Comparison of ENCODE assay signal across 25 cellular contexts in genomic region chr21:18460979-18461378, GRCh38. TPM values are rescaled to one million over a fixed set of nuclear protein-coding genes. Genes with fewer than 3 reads are reported as not detected.
A peak's percentile ranks its signal among the peaks of the same experiment; 100 is the strongest.
DNase-seq lines count a peak whose midpoint lies in the region; ATAC-seq and TF ChIP-seq lines count a peak whose summit lies in the region.
"Had no signal": no experiment of that assay in that cellular context is flagged by ENCODE, and none has a peak within 500 bp of the region (broad histone marks: within the 10 kb centered on the region; RNA-seq: fewer than 3 reads in every experiment).

No MANE protein-coding gene starts in this region.

- H3K27ac Mint-ChIP-seq in stimulated activated naive B cell treated with anti-CD40 and anti-IgM and Interleukin-4, amounts not matched to agents 10 μg/mL and 1 μg/mL and 100 μg/mL, for 72 hours, result no peak overlapping the region
- H3K27ac Mint-ChIP-seq in T-cell, result no peak overlapping the region
- H3K27ac Mint-ChIP-seq: activated naive CD4-positive, alpha-beta T cell treated with anti-CD3 and anti-CD28 coated beads, Interleukin-2, amount 50 U/mL, for 72 hours; activated T-cell treated with anti-CD3 and anti-CD28 coated beads, Interleukin-2, amount 50 U/mL, for 72 hours; CD4-positive, alpha-beta memory T cell had no signal

- peaks cover 11% of the 10 kb centered on the region for H3K4me1 ChIP-seq in Karpas-422 (ENCODE audit: low read length)
- H3K4me1 ChIP-seq in OCI-LY3 (ENCODE audit: low read length), result peaks cover 13% of the 10 kb centered on the region
- H3K4me1 ChIP-seq: lower lobe of right lung, suprapubic skin, uterus had no signal

- H3K9me3 ChIP-seq in Karpas-422 (ENCODE audit: low read length) (peaks cover 17% of the 10 kb centered on the region; the same call in 1 of the 2 replicates), OCI-LY3 (ENCODE audit: insufficient read depth, low read length) (no peaks in the 10 kb centered on the region; the same call in 1 of the 2 replicates)
- H3K9me3 ChIP-seq: lower lobe of right lung, SK-N-SH, suprapubic skin, uterus had no signal

- H4K20me1 ChIP-seq in Karpas-422 (ENCODE audit: insufficient read depth, low read depth, low read length) (no peaks in the 10 kb centered on the region), OCI-LY3 (ENCODE audit: insufficient read depth, low read length) (no peaks in the 10 kb centered on the region)

- H3K79me2 ChIP-seq in Karpas-422 (ENCODE audit: low read length) (no peaks in the 10 kb centered on the region), OCI-LY3 (ENCODE audit: low read length) (no peaks in the 10 kb centered on the region)

- TF ChIP-seq CTCF in OCI-LY3 (IDR thresholded peaks at IDR 0.05; ENCODE audit: low read depth, low read length), result no peak

- H3K9ac ChIP-seq in Karpas-422 (ENCODE audit: low read length) (no peak overlapping the region), OCI-LY3 (ENCODE audit: low read length) (no peak overlapping the region)
- H3K9ac ChIP-seq: SK-N-SH had no signal

- no peak overlapping the region for H3K4me3 ChIP-seq in Karpas-422 (ENCODE audit: low read length)
- H3K4me3 ChIP-seq in OCI-LY3 (ENCODE audit: low read length), result no peak overlapping the region
- H3K4me3 ChIP-seq: lower lobe of right lung, suprapubic skin, uterus had no signal

- CTCF ChIA-PET in T-cell (lab: Charles Lee), result no interaction called here

- peaks cover 5 to 14% of the 10 kb centered on the region in 2 donors for H3K36me3 Mint-ChIP-seq in stimulated activated naive B cell treated with anti-CD40 and anti-IgM and Interleukin-4, amounts not matched to agents 10 μg/mL and 1 μg/mL and 100 μg/mL, for 72 hours
- H3K36me3 Mint-ChIP-seq in T-cell, result no peaks in the 10 kb centered on the region
- H3K36me3 Mint-ChIP-seq: CD4-positive, alpha-beta memory T cell had no signal

- H3K4me1 Mint-ChIP-seq in stimulated activated naive B cell treated with anti-CD40 and anti-IgM and Interleukin-4, amounts not matched to agents 10 μg/mL and 1 μg/mL and 100 μg/mL, for 72 hours, result peaks cover 9 to 13% of the 10 kb centered on the region in 2 donors
- H3K4me1 Mint-ChIP-seq in T-cell, result no peaks in the 10 kb centered on the region
- H3K4me1 Mint-ChIP-seq: CD4-positive, alpha-beta memory T cell had no signal

- H3K27me3 Mint-ChIP-seq in stimulated activated naive B cell treated with anti-CD40 and anti-IgM and Interleukin-4, amounts not matched to agents 10 μg/mL and 1 μg/mL and 100 μg/mL, for 72 hours, result no peaks in the 10 kb centered on the region
- no peaks in the 10 kb centered on the region for H3K27me3 Mint-ChIP-seq in T-cell
- H3K27me3 Mint-ChIP-seq: CD4-positive, alpha-beta memory T cell had no signal

- H3K36me3 ChIP-seq in Karpas-422 (ENCODE audit: insufficient read depth, low read length) (no peaks in the 10 kb centered on the region), OCI-LY3 (replicated peaks; ENCODE audit: low read depth, low read length) (no peaks in the 10 kb centered on the region)
- H3K36me3 ChIP-seq: lower lobe of right lung, suprapubic skin, uterus had no signal

- H3K4me2 ChIP-seq in Karpas-422 (ENCODE audit: low read depth, low read length, poor library complexity, severe bottlenecking) (no peak overlapping the region), OCI-LY3 (ENCODE audit: low read length) (peak overlapping the region; percentile 32)
- H3K4me2 ChIP-seq: SK-N-SH had no signal

- peak overlapping the region in 1 of 2 donors; percentile 3 for H3K4me3 Mint-ChIP-seq in stimulated activated naive B cell treated with anti-CD40 and anti-IgM and Interleukin-4, amounts not matched to agents 10 μg/mL and 1 μg/mL and 100 μg/mL, for 72 hours
- H3K4me3 Mint-ChIP-seq in T-cell, result no peak overlapping the region
- H3K4me3 Mint-ChIP-seq: activated T-cell treated with anti-CD3 and anti-CD28 coated beads, Interleukin-2, amount 50 U/mL, for 72 hours; CD4-positive, alpha-beta memory T cell had no signal

- H3K27me3 ChIP-seq in Karpas-422 (ENCODE audit: low read length), result no peaks in the 10 kb centered on the region
- no peaks in the 10 kb centered on the region for H3K27me3 ChIP-seq in OCI-LY3 (ENCODE audit: low read depth, low read length)
- H3K27me3 ChIP-seq: suprapubic skin, uterus had no signal

- H2AFZ ChIP-seq in Karpas-422 (ENCODE audit: low read length) (no peak overlapping the region), OCI-LY3 (ENCODE audit: low read depth, low read length) (no peak overlapping the region)

- POLR2A ChIA-PET in T-cell (lab: Charles Lee), result no interaction called here

- H3K27ac ChIP-seq in Karpas-422 (ENCODE audit: low read length) (peak overlapping the region; percentile 56; the same call in 1 of the 2 replicates), OCI-LY3 (ENCODE audit: low read length) (peak overlapping the region; percentile 74)
- H3K27ac ChIP-seq: lower lobe of right lung, suprapubic skin, uterus had no signal

- peak; percentile 82 for ATAC-seq in GM19395 (IDR thresholded peaks at IDR 0.05; ENCODE audit: unreplicated experiment)
- ATAC-seq in stimulated activated naive B cell treated with anti-CD40 and anti-IgM and Interleukin-4, amounts not matched to agents 10 μg/mL and 1 μg/mL and 100 μg/mL, for 72 hours (replicated peaks), result peak; percentile 96 to 99
- ATAC-seq in T-cell (replicated peaks in 1 of 4), result no peak
- ATAC-seq: activated naive CD4-positive, alpha-beta T cell treated with anti-CD3 and anti-CD28 coated beads, Interleukin-2, amount 50 U/mL, for 72 hours; activated T-cell treated with anti-CD3 and anti-CD28 coated beads, Interleukin-2, amount 50 U/mL, for 72 hours; lower lobe of right lung had no signal

- H3K9me2 ChIP-seq in Karpas-422 (replicated peaks; ENCODE audit: insufficient read depth, low read length), result no peaks in the 10 kb centered on the region
- H3K9me2 ChIP-seq: SK-N-SH had no signal

- H3K9me3 Mint-ChIP-seq in stimulated activated naive B cell treated with anti-CD40 and anti-IgM and Interleukin-4, amounts not matched to agents 10 μg/mL and 1 μg/mL and 100 μg/mL, for 72 hours, result peaks cover 17 to 33% of the 10 kb centered on the region in 2 donors
- peaks cover 0 to 15% (median 4%) of the 10 kb centered on the region in 3 donors for H3K9me3 Mint-ChIP-seq in T-cell

- DNase-seq in Karpas-422, result peak; percentile 49
- DNase-seq in stimulated activated naive B cell treated with anti-CD40 and anti-IgM and Interleukin-4, amounts not matched to agents 10 μg/mL and 1 μg/mL and 100 μg/mL, for 72 hours, result peak; percentile 17
- DNase-seq in nucleus accumbens (lab: John Stamatoyannopoulos, UW), result no peak
- no peak for DNase-seq in T-cell
- no peak for DNase-seq in NCI-H2227 treated with DMSO at 0.1 percent for 48 hours (lab: John Stamatoyannopoulos, UW)
- DNase-seq: activated CD8-positive, alpha-beta memory T cell treated with anti-CD3 and anti-CD28 coated beads for 24 hours; activated T-cell treated with anti-CD3 and anti-CD28 coated beads, Interleukin-2, amount 50 U/mL, for 72 hours; aorta; CD4-positive, alpha-beta memory T cell; dermis blood vessel endothelial cell; GOT3; lower lobe of right lung; MM.1S; NCI-H187 treated with DMSO at 0.1 percent for 48 hours; NCI-H774; SK-N-SH; uterus had no signal

RNA-seq across cellular contexts. Expression of gene TMPRSS15, which starts 57.4 kb away (rescaled TPM):
- 0.19 TPM in 1 of 2 replicates, not detected in the other for total RNA-seq in Karpas-422 (2014; rRNA removed; shearing (Covaris generic); ENCODE audit: low replicate concordance)
- not detected for total RNA-seq in T-cell
- total RNA-seq: activated naive CD4-positive, alpha-beta T cell treated with anti-CD3 and anti-CD28 coated beads, Interleukin-2, amount 50 U/mL, for 72 hours; activated T-cell treated with anti-CD3 and anti-CD28 coated beads, Interleukin-2, amount 50 U/mL, for 72 hours; aorta; cardiac septum; CD4-positive, alpha-beta memory T cell; dermis blood vessel endothelial cell; glomerular endothelial cell; kidney epithelial cell; lower lobe of right lung; pulmonary artery endothelial cell; suprapubic skin had no signal

Comparison
In these comparisons a context has a peak if more than half of its experiments do, and no peak if none do; other contexts are left out.
1. ATAC-seq: peak in GM19395 (single experiment) and stimulated activated naive B cell treated with anti-CD40 and anti-IgM and Interleukin-4, amounts not matched to agents 10 μg/mL and 1 μg/mL and 100 μg/mL, for 72 hours (2 of 2); none in T-cell (0 of 4).
2. DNase-seq: peak in Karpas-422 (single experiment) and stimulated activated naive B cell treated with anti-CD40 and anti-IgM and Interleukin-4, amounts not matched to agents 10 μg/mL and 1 μg/mL and 100 μg/mL, for 72 hours (single experiment); none in nucleus accumbens (0 of 56), T-cell (0 of 34) and NCI-H2227 treated with DMSO at 0.1 percent for 48 hours (single experiment).